ENCODE assay signal across 25 cellular contexts in genomic region chr18:24585996-24586566, GRCh38.
"Had no signal": no experiment of that assay in that cellular context is flagged by ENCODE, and none has a peak within 500 bp of the region (broad histone marks: within the 10 kb centered on the region; RNA-seq: fewer than 3 reads in every experiment).

No MANE protein-coding gene starts in this region.

- H3K27ac ChIP-seq: breast epithelium, esophagus squamous epithelium, heart right ventricle, left lung, lower lobe of right lung, pancreas, prostate gland, right atrium auricular region, thoracic aorta, vagina, VCaP had no signal

- ATAC-seq: activated naive CD4-positive, alpha-beta T cell treated with anti-CD3 and anti-CD28 coated beads, Interleukin-2, amount 50 U/mL, for 72 hours; activated T-cell treated with anti-CD3 and anti-CD28 coated beads, Interleukin-2, amount 50 U/mL, for 72 hours; heart right ventricle; left lung; lower lobe of right lung; naive thymus-derived CD4-positive, alpha-beta T cell; pancreas had no signal

- H3K9me3 ChIP-seq: breast epithelium, esophagus squamous epithelium, heart right ventricle, left lung, lower lobe of right lung, pancreas, prostate gland, right atrium auricular region, thoracic aorta, vagina had no signal

- H3K27me3 ChIP-seq: breast epithelium, left lung, pancreas, right atrium auricular region, vagina had no signal

- H3K4me3 ChIP-seq: breast epithelium, esophagus squamous epithelium, heart right ventricle, left lung, lower lobe of right lung, pancreas, prostate gland, right atrium auricular region, thoracic aorta, vagina had no signal

- H3K4me1 ChIP-seq: breast epithelium, esophagus squamous epithelium, heart right ventricle, left lung, lower lobe of right lung, pancreas, prostate gland, right atrium auricular region, vagina had no signal

- DNase-seq: activated CD4-positive, alpha-beta T cell treated with anti-CD3 and anti-CD28 coated beads for 4 hours; activated CD4-positive, alpha-beta T cell treated with anti-CD3 and anti-CD28 coated beads, Interleukin-2, amount 50 U/mL, for 4 hours; activated naive CD4-positive, alpha-beta T cell; activated T-cell treated with anti-CD3 and anti-CD28 coated beads for 4 hours; activated T-cell treated with anti-CD3 and anti-CD28 coated beads, Interleukin-2, amount 50 U/mL, for 72 hours; central memory CD4-positive, alpha-beta T cell; esophagus squamous epithelium; foreskin melanocyte; heart right ventricle; kidney glomerular epithelial cell; left lung; lower lobe of right lung; naive thymus-derived CD4-positive, alpha-beta T cell; nucleus accumbens; pancreas; stimulated activated CD4-positive, alpha-beta T cell treated with anti-CD3 and anti-CD28 coated beads, Interleukin-12 subunit alpha, Interleukin-12 subunit beta, amount 100 ng/mL, for 4 hours; stimulated activated CD4-positive, alpha-beta T cell treated with anti-CD3 and anti-CD28 coated beads, Interleukin-4, amount 100 ng/mL, for 1 hour; trophoblast cell had no signal

- H3K36me3 ChIP-seq: breast epithelium, esophagus squamous epithelium, heart right ventricle, left lung, lower lobe of right lung, pancreas, prostate gland, right atrium auricular region, thoracic aorta, vagina had no signal

- FAIRE-seq: pancreas had no signal
